9 cellular contexts compared by ENCODE assay signal in genomic region chr9:124218438-124219289, GRCh38. TPM values are rescaled to one million over a fixed set of nuclear protein-coding genes. Genes with fewer than 3 reads are reported as not detected.
DNase-seq lines count a peak whose midpoint lies in the region; ATAC-seq, FAIRE-seq and TF ChIP-seq lines count a peak whose summit lies in the region.
"Had no signal": no experiment of that assay in that cellular context is flagged by ENCODE, and none has a peak within 500 bp of the region (broad histone marks: within the 10 kb centered on the region; RNA-seq: fewer than 3 reads in every experiment).

No MANE protein-coding gene starts in this region.

- FAIRE-seq in H1 (lab: Jason Lieb, UNC): no peak

- H2AK5ac ChIP-seq in H1 (ENCODE audit: low read depth, low read length): no peak overlapping the region

- no peak overlapping the region for H2BK15ac ChIP-seq in H1 (ENCODE audit: low read length)

- peaks cover 3% of the 10 kb centered on the region for H3K9me3 Mint-ChIP-seq in Calu3 (ENCODE audit: low read depth, unreplicated experiment)
- no peaks in the 10 kb centered on the region for H3K9me3 Mint-ChIP-seq in GM23338

- 0 out of 4 replicates have a peak, but pooled peaks cover 0 to 4% of the 10 kb centered on the region in 2 experiments for H3K9me3 ChIP-seq in H1 (ENCODE audit: insufficient read depth in 2 of 2, low read depth in 1 of 2, low read length in 1 of 2)
- H3K9me3 ChIP-seq: thyroid gland had no signal

- BruUV-seq in Calu3 (replicated peaks; lab: Mats Ljungman, UMichigan): no TSS peak

- TF ChIP-seq EP300 in H1 (IDR thresholded peaks at IDR 0.05; ENCODE audit: borderline replicate concordance in 1 of 2, low read depth in 2 of 2, low read length in 2 of 2): no peak

- H3K27me3 ChIP-seq in H1 (replicated peaks in 1 of 4; ENCODE audit: control insufficient read depth in 3 of 4, extremely low read depth in 1 of 4, insufficient read depth in 3 of 4, low read length in 3 of 4): no peaks in the 10 kb centered on the region
- no peaks in the 10 kb centered on the region for H3K27me3 ChIP-seq in GM23338 (ENCODE audit: insufficient read depth)
- H3K27me3 ChIP-seq: thyroid gland had no signal

- no peak overlapping the region for H4K5ac ChIP-seq in H1 (ENCODE audit: insufficient read length, low read depth, low read length)

- no peaks in the 10 kb centered on the region for H3K9me2 ChIP-seq in GM23338 (ENCODE audit: insufficient read depth)

- H4K91ac ChIP-seq in H1 (replicated peaks; ENCODE audit: insufficient read length, low read length): no peak overlapping the region

- H3K36me3 Mint-ChIP-seq in Calu3 (ENCODE audit: insufficient read depth, unreplicated experiment) (peaks cover 7% of the 10 kb centered on the region), GM23338 (ENCODE audit: low read depth) (no peaks in the 10 kb centered on the region)

- ATAC-seq in GM19438 (IDR thresholded peaks at IDR 0.05; ENCODE audit: low read depth, unreplicated experiment) (peak; percentile 58), HG03432 (IDR thresholded peaks at IDR 0.05; ENCODE audit: unreplicated experiment) (peak; percentile 67), SK-N-SH treated with all-trans-retinoic acid at 6 μM for 48 hours (peak; percentile 58), GM23338 (no peak)

- POLR2A ChIA-PET in H1 (lab: Charles Lee; ENCODE audit: partially characterized antibody): interaction anchor here (0.6 kb wide), 1 partner anchor 196 kb away, joined by 3 read pairs; no protein-coding TSS in a partner anchor

- TF ChIP-seq CTCF in Calu3 (IDR thresholded peaks at IDR 0.05; ENCODE audit: unreplicated experiment) (no peak), H1 (IDR thresholded peaks at IDR 0.05; ENCODE audit: control extremely low read depth in 1 of 3, insufficient read depth in 1 of 3, low read depth in 1 of 3, low read length in 3 of 3) (no peak), GM23338 (conservative IDR thresholded peaks at IDR 0.05; ENCODE audit: low read depth in 2 of 2) (no peak)

- no peaks in the 10 kb centered on the region for H3F3A ChIP-seq in GM23338 (replicated peaks; ENCODE audit: low read depth)

- no peak overlapping the region for H2BK120ac ChIP-seq in H1 (replicated peaks; ENCODE audit: low read depth, low read length)

- H3K14ac ChIP-seq in H1 (ENCODE audit: insufficient read length): no peak overlapping the region

- 85% methylated on average over 10 of the region's 10 CpGs; no CpG with 5 or more reads in 1 of the 2 experiments for WGBS in H1 (ENCODE audit: extremely low coverage in 1 of 2, insufficient coverage in 1 of 2, insufficient read length in 1 of 2, insufficient replicate concordance in 2 of 2, low coverage in 1 of 2, low lambda C conversion rate in 2 of 2, missing lambda C conversion rate in 1 of 2), 2 experiments

- no peaks in the 10 kb centered on the region for H3K4me1 ChIP-seq in H1 (replicated peaks in 1 of 4; ENCODE audit: control insufficient read depth in 3 of 4, insufficient read depth in 4 of 4, low read length in 3 of 4)
- no peaks in the 10 kb centered on the region for H3K4me1 ChIP-seq in GM23338 (ENCODE audit: insufficient read depth)

- H3K23ac ChIP-seq in H1 (ENCODE audit: insufficient read length): no peak overlapping the region

- H3K36me3 ChIP-seq in H1 (ENCODE audit: control insufficient read depth in 2 of 4, insufficient read depth in 4 of 4, low read length in 3 of 4) (no peaks in the 10 kb centered on the region), GM23338 (ENCODE audit: insufficient read depth) (no peaks in the 10 kb centered on the region)
- H3K36me3 ChIP-seq: thyroid gland had no signal

- no peak overlapping the region for H3K4me3 Mint-ChIP-seq in Calu3 (ENCODE audit: low read depth, unreplicated experiment)
- H3K4me3 Mint-ChIP-seq in GM23338: no peak overlapping the region

- no peak overlapping the region for H3K56ac ChIP-seq in H1 (replicated peaks; ENCODE audit: insufficient read length, low read depth, low read length)

- H3K4me2 ChIP-seq in H1 (ENCODE audit: insufficient read depth in 1 of 2, low read depth in 2 of 2, low read length in 2 of 2) (no peak overlapping the region), GM23338 (no peak overlapping the region)

- no peak overlapping the region for H4K8ac ChIP-seq in H1 (ENCODE audit: extremely low read depth, insufficient read depth, low read length)

- no peak overlapping the region for H2BK5ac ChIP-seq in H1 (ENCODE audit: low read depth, low read length)

- no peak for TF ChIP-seq POLR2A in H1 (IDR thresholded peaks at IDR 0.05; ENCODE audit: control extremely low read depth in 1 of 2, low read depth in 2 of 2, low read length in 2 of 2)

- no peak for TF ChIP-seq RAD21 in H1 (IDR thresholded peaks at IDR 0.05 in 1 of 2, conservative IDR thresholded peaks at IDR 0.05 in 1 of 2; ENCODE audit: low read depth in 2 of 2, low read length in 2 of 2)

- intact Hi-C loops in Calu3 (cut with micrococcal nuclease; ENCODE audit: unreplicated experiment): no loop called here

- H3K18ac ChIP-seq in H1 (ENCODE audit: extremely low read depth, low read length): no peak overlapping the region

- H3K27ac ChIP-seq in H1 (ENCODE audit: low read depth, low read length): no peak overlapping the region
- H3K27ac ChIP-seq in GM23338 (ENCODE audit: low read depth): no peak overlapping the region
- H3K27ac ChIP-seq: thyroid gland had no signal

- H3K4me3 ChIP-seq in H1 (ENCODE audit: extremely low read depth in 1 of 4, insufficient read depth in 2 of 4, low read depth in 3 of 4, low read length in 4 of 4) (no peak overlapping the region), GM23338 (no peak overlapping the region)
- H3K4me3 ChIP-seq: thyroid gland had no signal

- H2BK12ac ChIP-seq in H1 (ENCODE audit: low read depth, low read length): no peak overlapping the region

- H3K23me2 ChIP-seq in H1 (ENCODE audit: low read depth, low read length): no peaks in the 10 kb centered on the region; the same call in 1 of the 2 replicates

- H2AFZ ChIP-seq in H1 (ENCODE audit: low read length) (no peak overlapping the region; the same call in 1 of the 2 replicates), GM23338 (no peak overlapping the region)

- DNase-seq in Calu3 (peak; percentile 62), H1 (ENCODE audit: low read depth in 1 of 2, low spot score in 2 of 2) (no peak), occipital lobe (lab: John Stamatoyannopoulos, UW) (peak; percentile 16), GM23338 (ENCODE audit: low spot score) (no peak), NCI-H524 (lab: John Stamatoyannopoulos, UW) (no peak)

- no peaks in the 10 kb centered on the region for H4K20me1 ChIP-seq in H1 (replicated peaks in 1 of 2; ENCODE audit: control insufficient read depth in 1 of 2, insufficient read depth in 2 of 2, low read length in 2 of 2)
- H4K20me1 ChIP-seq in GM23338 (replicated peaks; ENCODE audit: insufficient read depth): no peaks in the 10 kb centered on the region

- H3K27me3 Mint-ChIP-seq in Calu3 (ENCODE audit: unreplicated experiment) (no peaks in the 10 kb centered on the region), GM23338 (ENCODE audit: insufficient read depth, low read depth, poor library complexity) (peaks cover 15% of the 10 kb centered on the region)

- CTCF ChIA-PET in Calu3 (lab: Charles Lee): no interaction called here
- CTCF ChIA-PET in H1 (lab: Charles Lee; ENCODE audit: partially characterized antibody): interaction anchor here (0.6 to 0.9 kb wide), 3 partner anchors 67 to 168 kb away, joined by 3 read pairs; no protein-coding TSS in a partner anchor

- H3K79me2 ChIP-seq in H1 (ENCODE audit: control insufficient read depth in 1 of 2, insufficient read depth in 2 of 2, low read length in 2 of 2) (no peaks in the 10 kb centered on the region), GM23338 (replicated peaks; ENCODE audit: insufficient read depth) (no peaks in the 10 kb centered on the region)

- H3K27ac Mint-ChIP-seq in Calu3 (ENCODE audit: unreplicated experiment): no peak overlapping the region
- H3K27ac Mint-ChIP-seq in GM23338: no peak overlapping the region

- H3K9ac ChIP-seq in H1 (replicated peaks in 1 of 4; ENCODE audit: extremely low read depth in 1 of 4, low read depth in 3 of 4, low read length in 3 of 4): no peak overlapping the region

- H3K4ac ChIP-seq in H1 (replicated peaks; ENCODE audit: insufficient read length, low read depth, low read length): no peak overlapping the region

- peak overlapping the region; percentile 34; the same call in 1 of the 2 replicates for H2BK20ac ChIP-seq in H1 (ENCODE audit: low read length)

- H3K79me1 ChIP-seq in H1 (ENCODE audit: low read depth, low read length): no peaks in the 10 kb centered on the region

- H3K4me1 Mint-ChIP-seq in Calu3 (ENCODE audit: low read depth, unreplicated experiment): peaks cover 36% of the 10 kb centered on the region
- no peaks in the 10 kb centered on the region for H3K4me1 Mint-ChIP-seq in GM23338

TF ChIP-seq in H1, 55 proteins besides CTCF, POLR2A, EP300 and RAD21 (continues in another document):
- TF ChIP-seq MAX (IDR thresholded peaks at IDR 0.05) (no peak), KDM1A (IDR thresholded peaks at IDR 0.05; ENCODE audit: borderline replicate concordance, low read length) (no peak), TAF7 (optimal IDR thresholded peaks at IDR 0.05; ENCODE audit: borderline replicate concordance, low read depth, low read length) (no peak)

RNA-seq across cellular contexts. Expression of gene NEK6, which starts 39.1 kb away (rescaled TPM):
- total RNA-seq in Calu3 (2022): 42.2 and 43.0 TPM in 2 replicates
- total RNA-seq in H1 (2021; fragmentation: NEBNext Ultra II Directional; extraction: Animal tissue kit (Norgen Biotek cat#: 25700)): 16.6 and 19.7 TPM in 2 replicates
- polyA plus RNA-seq in H1 (2011; rRNA removed): 17.7 and 23.9 TPM in 2 replicates
- 12.8 TPM for polyA plus RNA-seq in H1 (2011; cell fraction: cytosol; rRNA removed)
- 19.1 TPM for polyA plus RNA-seq in H1 (2011; cell fraction: nucleus; rRNA removed)
- 8.7 to 13.7 TPM (median 12.4 TPM) in 4 replicates for polyA plus RNA-seq in H1 (2012, experiment 1 of 2)
- polyA plus RNA-seq in H1 (2012, experiment 2 of 2): 6.3 TPM
- 9.1 TPM for polyA plus RNA-seq in H1 (2013, experiment 1 of 2)
- polyA plus RNA-seq in H1 (2013, experiment 2 of 2): 9.1 TPM
- polyA minus RNA-seq in H1 (2011; rRNA and poly(A)+ RNA removed): 21.8 and 31.4 TPM in 2 replicates
- 7.7 TPM for polyA minus RNA-seq in H1 (2011; cell fraction: cytosol; rRNA and poly(A)+ RNA removed)
- 18.9 TPM for polyA minus RNA-seq in H1 (2011; cell fraction: nucleus; rRNA and poly(A)+ RNA removed)
- total RNA-seq in occipital lobe: 26.2 TPM
- total RNA-seq in GM23338 (2014; rRNA removed; shearing (Covaris generic)): 10.4 and 11.2 TPM in 2 replicates
- polyA plus RNA-seq in GM23338 (2016; fragmentation: Nextera tagmentation; extraction: Ambion mirVana): 6.5 and 8.1 TPM in 2 replicates

Comparison
In these comparisons a context has a peak if more than half of its experiments do, and no peak if none do; other contexts are left out.
1. DNase-seq: peak in Calu3 (single experiment) and occipital lobe (single experiment); none in H1 (0 of 2), GM23338 (single experiment) and NCI-H524 (0 of 2).